ENCODE assay signal across 12 cellular contexts in the genomic region with DNA sequence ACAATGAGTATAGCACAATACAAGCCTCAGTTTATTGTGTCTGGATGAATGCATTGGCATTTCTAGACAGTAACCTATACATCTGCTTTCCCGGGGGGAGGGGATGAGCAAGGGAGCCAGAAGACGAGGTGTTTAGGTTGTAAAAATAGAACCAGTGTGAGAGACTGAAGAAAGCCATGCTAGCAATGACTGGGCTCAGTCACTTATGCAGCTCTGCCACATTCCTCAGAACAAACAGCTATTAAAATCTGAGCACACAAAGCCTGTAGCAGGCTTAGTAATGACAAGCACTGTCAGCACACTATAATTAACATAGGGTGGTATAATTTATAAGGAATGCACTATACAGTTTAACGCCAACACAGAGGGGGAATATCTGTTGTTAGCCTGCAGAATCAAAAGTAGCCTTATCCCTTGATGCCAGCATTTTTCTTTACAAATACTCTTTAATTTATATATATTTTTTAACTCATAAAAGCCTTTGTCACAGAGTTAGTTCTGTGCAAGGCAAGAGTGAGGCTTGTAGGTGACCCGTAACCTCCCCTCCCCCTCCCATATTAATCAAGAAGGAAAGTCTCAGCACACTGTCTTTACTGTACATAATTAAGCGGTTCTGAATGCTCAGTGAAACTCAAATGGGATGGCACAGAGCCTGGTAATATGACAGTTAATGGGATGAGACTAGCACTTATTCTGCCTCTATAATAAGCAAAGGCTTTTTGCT.
DNase-seq lines count a peak whose midpoint lies in the region; FAIRE-seq and TF ChIP-seq lines count a peak whose summit lies in the region.
"Had no signal": no experiment of that assay in that cellular context is flagged by ENCODE, and none has a peak within 500 bp of the region (broad histone marks: within the 10 kb centered on the region; RNA-seq: fewer than 3 reads in every experiment).

No MANE protein-coding gene starts in this region.

- no peak overlapping the region for H3K9ac ChIP-seq in trophoblast cell (ENCODE audit: low read length)

- H3K79me2 ChIP-seq in trophoblast cell (ENCODE audit: control insufficient read depth, insufficient read depth, low read length, poor library complexity), result no peaks in the 10 kb centered on the region

- no peak overlapping the region for H2BK120ac ChIP-seq in trophoblast cell (ENCODE audit: insufficient read depth, low read length, poor library complexity)

- no peak overlapping the region for H4K91ac ChIP-seq in trophoblast cell (ENCODE audit: low read depth, low read length)

- H2BK5ac ChIP-seq in trophoblast cell (ENCODE audit: low read depth, low read length, poor library complexity), result no peak overlapping the region

- H3K23ac ChIP-seq in trophoblast cell (ENCODE audit: low read length), result no peak overlapping the region

- H2AFZ ChIP-seq in trophoblast cell (ENCODE audit: insufficient read depth, low read length, poor library complexity), result no peak overlapping the region

- H3K27me3 ChIP-seq in trophoblast cell (ENCODE audit: insufficient read depth, low read length), result no peaks in the 10 kb centered on the region
- H3K27me3 ChIP-seq: thyroid gland had no signal

- no peak overlapping the region for H3K4ac ChIP-seq in trophoblast cell (ENCODE audit: low read depth, low read length)

- no peak overlapping the region for H3K14ac ChIP-seq in trophoblast cell (ENCODE audit: low read length)

- WGBS in trophoblast cell (ENCODE audit: extremely low coverage, insufficient coverage, insufficient read length), result no CpG with 5 or more reads among the region's 5 CpGs

- no peak overlapping the region for H3K18ac ChIP-seq in trophoblast cell (ENCODE audit: low read length)

- H4K12ac ChIP-seq in trophoblast cell (ENCODE audit: low read depth, low read length), result no peak overlapping the region

- H3K79me1 ChIP-seq in trophoblast cell (ENCODE audit: low read length), result peaks cover 7% of the 10 kb centered on the region

- H2BK12ac ChIP-seq in trophoblast cell (ENCODE audit: low read length), result no peak overlapping the region

- H3K4me1 ChIP-seq in trophoblast cell (ENCODE audit: control insufficient read depth in 1 of 2, insufficient read depth in 2 of 2, low read length in 2 of 2), result peaks cover 13 to 16% of the 10 kb centered on the region in 2 experiments

- H3K4me3 ChIP-seq in foreskin fibroblast (ENCODE audit: low read depth in 1 of 2, low read length in 2 of 2), result no peak overlapping the region
- no peak overlapping the region for H3K4me3 ChIP-seq in trophoblast cell (ENCODE audit: low read depth, low read length)
- H3K4me3 ChIP-seq: thyroid gland had no signal

- peak overlapping the region; percentile 12 for H3K4me2 ChIP-seq in trophoblast cell (ENCODE audit: low read length)

- no peak overlapping the region for H4K8ac ChIP-seq in trophoblast cell (ENCODE audit: low read depth, low read length)

- FAIRE-seq in GM19239 (lab: Jason Lieb, UNC), result no peak

- H3K27ac ChIP-seq in trophoblast cell (ENCODE audit: low read depth, low read length), result peak overlapping the region; percentile 56
- H3K27ac ChIP-seq: 22Rv1, thyroid gland had no signal

- H3K9me3 ChIP-seq in trophoblast cell (ENCODE audit: insufficient read depth, low read depth, low read length), result no peaks in the 10 kb centered on the region
- H3K9me3 ChIP-seq: thyroid gland had no signal

- no peak for TF ChIP-seq CTCF in foreskin fibroblast (IDR thresholded peaks at IDR 0.05; ENCODE audit: low read depth, low read length)

- H2AK5ac ChIP-seq in trophoblast cell (ENCODE audit: low read length), result no peak overlapping the region

- no peaks in the 10 kb centered on the region for H3K36me3 ChIP-seq in trophoblast cell (ENCODE audit: control insufficient read depth in 1 of 2, insufficient read depth in 2 of 2, low read length in 2 of 2)
- H3K36me3 ChIP-seq: thyroid gland had no signal

- DNase-seq in DMS 273 (lab: John Stamatoyannopoulos, UW; ENCODE audit: unreplicated experiment) (peak; percentile 26), DMS 273 treated with DMSO at 0.1 percent for 48 hours (lab: John Stamatoyannopoulos, UW) (no peak), NCI-H446 treated with DMSO at 0.1 percent for 48 hours (lab: John Stamatoyannopoulos, UW) (peak; percentile 42), foreskin fibroblast (peak; percentile 44 to 48), trophoblast cell (peak; percentile 42 to 56), GM19239 (ENCODE audit: insufficient read length, low spot score) (no peak), hepatic stellate cell (ENCODE audit: low spot score) (no peak), NCI-H2196 (lab: John Stamatoyannopoulos, UW; ENCODE audit: unreplicated experiment) (no peak)
- DNase-seq: stimulated activated CD4-positive, alpha-beta T cell treated with anti-CD3 and anti-CD28 coated beads, Interleukin-1b, Interleukin-23, amount 100 ng/mL, for 48 hours; SW 1271 had no signal

Comparison
In these comparisons a context has a peak if more than half of its experiments do, and no peak if none do; other contexts are left out.
1. DNase-seq: peak in DMS 273 (single experiment), NCI-H446 treated with DMSO at 0.1 percent for 48 hours (single experiment), foreskin fibroblast (2 of 2) and trophoblast cell (2 of 2); none in DMS 273 treated with DMSO at 0.1 percent for 48 hours (single experiment), GM19239 (single experiment), hepatic stellate cell (single experiment) and NCI-H2196 (single experiment).